Comparison of ENCODE assay signal across 11 cellular contexts in genomic region chr1:246837418-246838117, GRCh38.
DNase-seq lines count a peak whose midpoint lies in the region; ATAC-seq and TF ChIP-seq lines count a peak whose summit lies in the region.
"Had no signal": no experiment of that assay in that cellular context is flagged by ENCODE, and none has a peak within 500 bp of the region (broad histone marks: within the 10 kb centered on the region; RNA-seq: fewer than 3 reads in every experiment).

No MANE protein-coding gene starts in this region.

- DNase-seq in GM12865 (ENCODE audit: low read depth) = peak; percentile 37
- peak; percentile 5 for DNase-seq in IMR-90
- DNase-seq in epithelial cell of esophagus (ENCODE audit: low read depth) = peak; percentile 62
- no peak for DNase-seq in vagina (ENCODE audit: extremely low spot score in 2 of 2)
- no peak for DNase-seq in adrenal gland
- DNase-seq in stimulated activated CD4-positive, alpha-beta T cell treated with anti-CD3 and anti-CD28 coated beads, Interleukin-4, amount 100 ng/mL, for 4 hours = no peak
- no peak for DNase-seq in posterior vena cava (ENCODE audit: low spot score)
- DNase-seq: NCI-H1417 treated with DMSO at 0.1 percent for 48 hours, nucleus accumbens had no signal

- ATAC-seq in GM19455 (IDR thresholded peaks at IDR 0.05; ENCODE audit: unreplicated experiment) (peak; percentile 62), IMR-90 (ENCODE audit: low read depth) (peak; percentile 34; the same call in 1 of the 2 replicates)

- H3K4me1 ChIP-seq in IMR-90 (ENCODE audit: control insufficient read depth, insufficient read depth, low read length) (no peaks in the 10 kb centered on the region), vagina (no peaks in the 10 kb centered on the region), adrenal gland (replicated peaks in 1 of 2) (no peaks in the 10 kb centered on the region)

- H3K9me1 ChIP-seq in IMR-90 (ENCODE audit: insufficient read depth, low read length) = no peaks in the 10 kb centered on the region

- intact Hi-C loops in IMR-90 (cut with micrococcal nuclease) (no loop called here), vagina (cut with DNase I) (no loop called here), adrenal gland (cut with DNase I) (no loop called here), posterior vena cava (cut with DNase I) (no loop called here)

- no peaks in the 10 kb centered on the region for H4K20me1 ChIP-seq in IMR-90 (ENCODE audit: insufficient read depth, low read length)

- TF ChIP-seq POLR2A in IMR-90 (IDR thresholded peaks at IDR 0.05; ENCODE audit: low read depth, low read length) (no peak), vagina (IDR thresholded peaks at IDR 0.05) (no peak), adrenal gland (IDR thresholded peaks at IDR 0.05) (no peak)

- H3K27me3 ChIP-seq in IMR-90 (ENCODE audit: control insufficient read depth, insufficient read depth, low read length) = no peaks in the 10 kb centered on the region
- no peaks in the 10 kb centered on the region for H3K27me3 ChIP-seq in vagina
- H3K27me3 ChIP-seq in adrenal gland = no peaks in the 10 kb centered on the region
- H3K27me3 ChIP-seq: cardiac muscle cell had no signal

- no peak overlapping the region for H2BK20ac ChIP-seq in IMR-90 (ENCODE audit: low read depth, low read length)

- H3K4me2 ChIP-seq in IMR-90 (ENCODE audit: low read depth, low read length) = no peak overlapping the region

- no peak overlapping the region for H2BK5ac ChIP-seq in IMR-90 (ENCODE audit: low read depth, low read length, poor library complexity, severe bottlenecking)

- no peak overlapping the region for H2BK120ac ChIP-seq in IMR-90 (ENCODE audit: low read depth, low read length)

- no peak overlapping the region for H2BK15ac ChIP-seq in IMR-90 (ENCODE audit: low read depth, low read length)

- no peak overlapping the region for H3K14ac ChIP-seq in IMR-90 (replicated peaks; ENCODE audit: low read depth, low read length)

- H3K23ac ChIP-seq in IMR-90 (ENCODE audit: low read depth, low read length) = no peak overlapping the region

- no peak overlapping the region for H3K4me3 ChIP-seq in GM12865 (ENCODE audit: low read depth, low read length)
- no peak overlapping the region for H3K4me3 ChIP-seq in IMR-90 (ENCODE audit: insufficient read depth, low read depth, low read length)
- no peak overlapping the region for H3K4me3 ChIP-seq in epithelial cell of esophagus (ENCODE audit: low read length)
- H3K4me3 ChIP-seq in vagina = no peak overlapping the region
- no peak overlapping the region for H3K4me3 ChIP-seq in adrenal gland
- H3K4me3 ChIP-seq: cardiac muscle cell had no signal

- H3K27ac ChIP-seq in IMR-90 (ENCODE audit: insufficient read depth, low read length) = no peak overlapping the region
- H3K27ac ChIP-seq in vagina = no peak overlapping the region
- H3K27ac ChIP-seq in adrenal gland = no peak overlapping the region

- peaks cover 7% of the 10 kb centered on the region for H3K36me3 ChIP-seq in IMR-90 (ENCODE audit: control insufficient read depth, insufficient read depth, low read length)
- peaks cover 0 to 4% of the 10 kb centered on the region in 2 donors for H3K36me3 ChIP-seq in vagina
- H3K36me3 ChIP-seq in adrenal gland (replicated peaks in 1 of 2) = peaks cover 0 to 16% of the 10 kb centered on the region in 2 donors

- no peak overlapping the region for H3K56ac ChIP-seq in IMR-90 (ENCODE audit: extremely low read depth, insufficient read depth, low read length)

- POLR2A ChIA-PET in IMR-90 (lab: Charles Lee; ENCODE audit: unreplicated experiment) = no interaction called here

- H3K18ac ChIP-seq in IMR-90 (ENCODE audit: low read depth, low read length) = no peak overlapping the region

- no peak overlapping the region for H3K4ac ChIP-seq in IMR-90 (ENCODE audit: low read depth, low read length)

- H2AK9ac ChIP-seq in IMR-90 (replicated peaks; ENCODE audit: low read depth, low read length, poor library complexity) = no peak overlapping the region

- H4K8ac ChIP-seq in IMR-90 (ENCODE audit: low read depth in 2 of 2, low read length in 2 of 2) = no peak overlapping the region

- no TSS peak for BruUV-seq in IMR-90 (replicated peaks; lab: Mats Ljungman, UMichigan)

- no peak overlapping the region for H3K9ac ChIP-seq in IMR-90 (ENCODE audit: low read depth, low read length)

- H3K79me1 ChIP-seq in IMR-90 (ENCODE audit: low read depth in 1 of 2, low read length in 2 of 2) = peaks cover 0 to 2% of the 10 kb centered on the region in 2 experiments; a peak in 1 of 4 replicates

- H2AK5ac ChIP-seq in IMR-90 (ENCODE audit: low read depth, low read length) = no peak overlapping the region

- whole genome bisulfite sequencing in IMR-90 (ENCODE audit: extremely low coverage in 2 of 2, insufficient read length in 1 of 2), 2 experiments = 78% methylated on average over 5 of the region's 9 CpGs; no CpG with 5 or more reads in 1 of the 2 experiments
- 86 to 90% (median 88%) methylated on average over 9 of the region's 9 CpGs for WGBS in adrenal gland, 4 donors

- H3K9me3 ChIP-seq in IMR-90 (ENCODE audit: control insufficient read depth, insufficient read depth, low read length) (no peaks in the 10 kb centered on the region), vagina (no peaks in the 10 kb centered on the region), adrenal gland (replicated peaks in 1 of 3) (no peaks in the 10 kb centered on the region)

- no peak for TF ChIP-seq RAD21 in IMR-90 (IDR thresholded peaks at IDR 0.05; ENCODE audit: low read length)

- H2AFZ ChIP-seq in IMR-90 (replicated peaks; ENCODE audit: low read length, poor library complexity) = no peak overlapping the region

- H4K5ac ChIP-seq in IMR-90 (ENCODE audit: low read depth, low read length) = no peak overlapping the region

- dilution Hi-C loops in IMR-90 (cut with HindIII; ENCODE audit: low sequenced_read_pairs, unreplicated experiment) = no loop called here

- TF ChIP-seq CTCF in GM12865 (IDR thresholded peaks at IDR 0.05; ENCODE audit: insufficient read depth, low read depth, low read length, missing control alignments) = no peak
- TF ChIP-seq CTCF in IMR-90 (conservative IDR thresholded peaks at IDR 0.05; ENCODE audit: low read depth, low read length) = no peak
- TF ChIP-seq CTCF in epithelial cell of esophagus (IDR thresholded peaks at IDR 0.05; ENCODE audit: insufficient read depth, low read depth, low read length, missing control alignments) = no peak
- no peak for TF ChIP-seq CTCF in vagina (IDR thresholded peaks at IDR 0.05)
- no peak for TF ChIP-seq CTCF in adrenal gland (IDR thresholded peaks at IDR 0.05)

- CTCF ChIA-PET in IMR-90 (lab: Yijun Ruan, JAX) = no interaction called here

- no peak overlapping the region for H4K91ac ChIP-seq in IMR-90 (ENCODE audit: insufficient read depth, low read depth, low read length)

- in situ Hi-C loops in IMR-90 (cut with MboI; ENCODE audit: low sequenced_read_pairs) = no loop called here

TF ChIP-seq in IMR-90, 13 proteins besides CTCF, POLR2A, EP300 and RAD21:
- no peak for TF ChIP-seq CHD1 (IDR thresholded peaks at IDR 0.05; ENCODE audit: low read depth, low read length)
- no peak for TF ChIP-seq FOS (IDR thresholded peaks at IDR 0.05; ENCODE audit: low read depth, low read length)

Comparison
In these comparisons a context has a peak if more than half of its experiments do, and no peak if none do; other contexts are left out.
1. DNase-seq: peak in GM12865 (single experiment), IMR-90 (single experiment) and epithelial cell of esophagus (single experiment); none in vagina (0 of 2), adrenal gland (0 of 7), stimulated activated CD4-positive, alpha-beta T cell treated with anti-CD3 and anti-CD28 coated beads, Interleukin-4, amount 100 ng/mL, for 4 hours (0 of 2) and posterior vena cava (single experiment).